Comparison of ENCODE assay signal across 1 cellular context in genomic region chr15:64004582-64004981, GRCh38.
A peak's percentile ranks its signal among the peaks of the same experiment; 100 is the strongest.
TF ChIP-seq lines count a peak whose summit lies in the region.

No MANE protein-coding gene starts in this region.

TF ChIP-seq in HepG2, 621 proteins besides CTCF, POLR2A, EP300 and RAD21 (continued from another document):
- no peak for TF ChIP-seq ZBTB8A (CRISPR knock-in tag; IDR thresholded peaks at IDR 0.05; ENCODE audit: borderline replicate concordance, low read depth)
- 0 out of 2 replicates have a peak, but pooled peaks have one; percentile 26 for TF ChIP-seq SP5 (CRISPR knock-in tag; IDR thresholded peaks at IDR 0.05; ENCODE audit: borderline replicate concordance, low read depth)
- TF ChIP-seq PCBP1 (IDR thresholded peaks at IDR 0.05; ENCODE audit: borderline replicate concordance, low read depth, low read length), result no peak
- TF ChIP-seq JUND (CRISPR knock-in tag; IDR thresholded peaks at IDR 0.05), result peak; percentile 45; the same call in 1 of the 2 replicates
- no peak for TF ChIP-seq PRDM10 (CRISPR knock-in tag; IDR thresholded peaks at IDR 0.05; ENCODE audit: low read depth)
- TF ChIP-seq MAX (IDR thresholded peaks at IDR 0.05), result peak; percentile 59; the same call in 1 of the 2 replicates
- TF ChIP-seq, protein P1, sequence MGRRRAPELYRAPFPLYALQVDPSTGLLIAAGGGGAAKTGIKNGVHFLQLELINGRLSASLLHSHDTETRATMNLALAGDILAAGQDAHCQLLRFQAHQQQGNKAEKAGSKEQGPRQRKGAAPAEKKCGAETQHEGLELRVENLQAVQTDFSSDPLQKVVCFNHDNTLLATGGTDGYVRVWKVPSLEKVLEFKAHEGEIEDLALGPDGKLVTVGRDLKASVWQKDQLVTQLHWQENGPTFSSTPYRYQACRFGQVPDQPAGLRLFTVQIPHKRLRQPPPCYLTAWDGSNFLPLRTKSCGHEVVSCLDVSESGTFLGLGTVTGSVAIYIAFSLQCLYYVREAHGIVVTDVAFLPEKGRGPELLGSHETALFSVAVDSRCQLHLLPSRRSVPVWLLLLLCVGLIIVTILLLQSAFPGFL (CRISPR knock-in tag; IDR thresholded peaks at IDR 0.05), result no peak
- no peak for TF ChIP-seq ETV6 (CRISPR knock-in tag; conservative IDR thresholded peaks at IDR 0.05)
- TF ChIP-seq, protein P2, sequence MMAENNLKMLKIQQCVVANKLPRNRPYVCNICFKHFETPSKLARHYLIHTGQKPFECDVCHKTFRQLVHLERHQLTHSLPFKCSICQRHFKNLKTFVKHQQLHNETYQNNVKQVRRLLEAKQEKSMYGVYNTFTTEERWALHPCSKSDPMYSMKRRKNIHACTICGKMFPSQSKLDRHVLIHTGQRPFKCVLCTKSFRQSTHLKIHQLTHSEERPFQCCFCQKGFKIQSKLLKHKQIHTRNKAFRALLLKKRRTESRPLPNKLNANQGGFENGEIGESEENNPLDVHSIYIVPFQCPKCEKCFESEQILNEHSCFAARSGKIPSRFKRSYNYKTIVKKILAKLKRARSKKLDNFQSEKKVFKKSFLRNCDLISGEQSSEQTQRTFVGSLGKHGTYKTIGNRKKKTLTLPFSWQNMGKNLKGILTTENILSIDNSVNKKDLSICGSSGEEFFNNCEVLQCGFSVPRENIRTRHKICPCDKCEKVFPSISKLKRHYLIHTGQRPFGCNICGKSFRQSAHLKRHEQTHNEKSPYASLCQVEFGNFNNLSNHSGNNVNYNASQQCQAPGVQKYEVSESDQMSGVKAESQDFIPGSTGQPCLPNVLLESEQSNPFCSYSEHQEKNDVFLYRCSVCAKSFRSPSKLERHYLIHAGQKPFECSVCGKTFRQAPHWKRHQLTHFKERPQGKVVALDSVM (CRISPR knock-in tag; IDR thresholded peaks at IDR 0.05), result no peak
- peak; percentile 45; the same call in 1 of the 2 replicates for TF ChIP-seq RXRA (CRISPR knock-in tag; IDR thresholded peaks at IDR 0.05)
- 0 out of 2 replicates have a peak, but pooled peaks have one; percentile 36 for TF ChIP-seq ELF3 (CRISPR knock-in tag; IDR thresholded peaks at IDR 0.05)
- no peak for TF ChIP-seq EHMT2 (IDR thresholded peaks at IDR 0.05; ENCODE audit: borderline replicate concordance, low read depth, low read length)
- no peak for TF ChIP-seq ETS1 (CRISPR knock-in tag; IDR thresholded peaks at IDR 0.05)
- TF ChIP-seq ZFP91 (CRISPR knock-in tag; IDR thresholded peaks at IDR 0.05; ENCODE audit: borderline replicate concordance), result no peak
- TF ChIP-seq KDM1A (CRISPR knock-in tag; IDR thresholded peaks at IDR 0.05), result no peak
- TF ChIP-seq SOX6 (IDR thresholded peaks at IDR 0.05), result no peak
- peak; percentile 32 for TF ChIP-seq SOX6 (CRISPR knock-in tag; IDR thresholded peaks at IDR 0.05)
- TF ChIP-seq YEATS2 (CRISPR knock-in tag; IDR thresholded peaks at IDR 0.05; ENCODE audit: borderline replicate concordance), result no peak
- TF ChIP-seq ZFAT (CRISPR knock-in tag; conservative IDR thresholded peaks at IDR 0.05), result no peak
- TF ChIP-seq RARA (CRISPR knock-in tag; IDR thresholded peaks at IDR 0.05), result peak; percentile 42
- TF ChIP-seq ZNF224 (CRISPR knock-in tag; IDR thresholded peaks at IDR 0.05), result no peak
- TF ChIP-seq ZNF17 (CRISPR knock-in tag; IDR thresholded peaks at IDR 0.05), result no peak
- TF ChIP-seq ZNF10 (CRISPR knock-in tag; IDR thresholded peaks at IDR 0.05; ENCODE audit: borderline replicate concordance, low read depth), result no peak
- no peak for TF ChIP-seq HHEX (CRISPR knock-in tag; IDR thresholded peaks at IDR 0.05)
TF ChIP-seq in HepG2: peak in this region for 19.
